ENCODE assay signal across 1 cellular context in genomic region chr20:54197621-54198604, GRCh38.
TF ChIP-seq lines count a peak whose summit lies in the region.

No MANE protein-coding gene starts in this region.

TF ChIP-seq in IMR-90, 13 proteins besides CTCF, POLR2A, EP300 and RAD21:
- no peak for TF ChIP-seq CHD1 (IDR thresholded peaks at IDR 0.05; ENCODE audit: low read depth, low read length)
- no peak for TF ChIP-seq RCOR1 (IDR thresholded peaks at IDR 0.05; ENCODE audit: insufficient replicate concordance, low read length)
- TF ChIP-seq RFX5 (IDR thresholded peaks at IDR 0.05; ENCODE audit: low read depth, low read length) = no peak
- TF ChIP-seq FOS (IDR thresholded peaks at IDR 0.05; ENCODE audit: low read depth, low read length) = no peak
- TF ChIP-seq USF2 (IDR thresholded peaks at IDR 0.05; ENCODE audit: low read depth, low read length) = no peak
- TF ChIP-seq MAZ (IDR thresholded peaks at IDR 0.05; ENCODE audit: borderline replicate concordance, low read depth, low read length) = no peak
- peak; percentile 65 for TF ChIP-seq SMC3 (IDR thresholded peaks at IDR 0.05; ENCODE audit: low read depth, low read length)
- 0 out of 2 replicates have a peak, but pooled peaks have one; percentile 12 for TF ChIP-seq CEBPB (IDR thresholded peaks at IDR 0.05; ENCODE audit: low read depth, low read length)
